Comparison of ENCODE assay signal across 5 cellular contexts in genomic region chr4:91519155-91519554, GRCh38.
"Had no signal": no experiment of that assay in that cellular context is flagged by ENCODE, and none has a peak within 500 bp of the region (broad histone marks: within the 10 kb centered on the region; RNA-seq: fewer than 3 reads in every experiment).

No MANE protein-coding gene starts in this region.

- ATAC-seq: GM23338, K562 had no signal

- H3K27ac Mint-ChIP-seq: GM23338, H9 had no signal

- DNase-seq: H9, HCEC 1CT, IMR-90 had no signal

- H3K4me1 Mint-ChIP-seq: GM23338, H9 had no signal

- H3K4me3 ChIP-seq: GM23338, K562 had no signal

- H3K4me3 Mint-ChIP-seq: GM23338, H9 had no signal

- H3K4me2 ChIP-seq: GM23338 had no signal

- H2AFZ ChIP-seq: GM23338 had no signal
